1 cellular context compared by ENCODE assay signal in genomic region chr6:15399651-15400470, GRCh38.
TF ChIP-seq lines count a peak whose summit lies in the region.

No MANE protein-coding gene starts in this region.

TF ChIP-seq in H1, 55 proteins besides CTCF, POLR2A, EP300 and RAD21:
- TF ChIP-seq NRF1 (IDR thresholded peaks at IDR 0.05; ENCODE audit: low read depth, low read length), result no peak
- no peak for TF ChIP-seq RBBP5 (IDR thresholded peaks at IDR 0.05; ENCODE audit: borderline replicate concordance, low read depth, low read length)
- no peak for TF ChIP-seq SP2 (IDR thresholded peaks at IDR 0.05; ENCODE audit: low read length)
- no peak for TF ChIP-seq PHF8 (conservative IDR thresholded peaks at IDR 0.05; ENCODE audit: low read depth, low read length)
- TF ChIP-seq GTF2F1 (IDR thresholded peaks at IDR 0.05; ENCODE audit: borderline replicate concordance, low read depth, low read length), result no peak
- no peak; the same call in 1 of the 2 replicates for TF ChIP-seq ATF2 (IDR thresholded peaks at IDR 0.05; ENCODE audit: low read length)
